Comparison of ENCODE assay signal across 28 cellular contexts in the genomic region with DNA sequence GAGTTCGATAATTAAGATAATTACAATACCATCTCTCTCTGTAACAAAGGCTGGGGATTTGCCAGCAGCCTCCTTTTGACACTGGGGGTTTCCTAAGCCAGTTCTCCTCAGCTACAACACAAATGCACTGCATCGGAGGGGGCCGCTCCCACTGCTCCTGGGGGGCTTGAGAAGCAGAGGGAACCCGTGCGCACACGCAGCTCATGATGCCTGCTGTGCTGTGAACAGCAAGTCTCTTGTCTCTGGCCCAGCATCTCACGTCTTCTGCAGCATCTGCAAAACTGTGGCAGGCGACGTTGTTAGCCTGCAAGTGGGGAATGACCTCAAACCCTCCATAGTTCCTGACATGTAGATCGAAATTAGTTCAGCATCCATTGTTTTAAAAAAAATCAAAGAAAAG. TPM values are rescaled to one million over a fixed set of nuclear protein-coding genes. Genes with fewer than 3 reads are reported as not detected.
"Had no signal": no experiment of that assay in that cellular context is flagged by ENCODE, and none has a peak within 500 bp of the region (broad histone marks: within the 10 kb centered on the region; RNA-seq: fewer than 3 reads in every experiment).

No MANE protein-coding gene starts in this region.

- DNase-seq: activated CD4-positive, alpha-beta T cell treated with anti-CD3 and anti-CD28 coated beads for 4 hours; activated CD4-positive, alpha-beta T cell treated with anti-CD3 and anti-CD28 coated beads, Interleukin-2, amount 50 U/mL, for 48 hours; activated gamma-delta T cell; activated naive CD4-positive, alpha-beta T cell treated with anti-CD3 and anti-CD28 coated beads, Interleukin-2, amount 10 ng/mL, durations not matched to agents 7 days and 5 days; activated naive CD8-positive, alpha-beta T cell treated with anti-CD3 and anti-CD28 coated beads, Interleukin-2, amount 10 ng/mL, durations not matched to agents 7 days and 5 days; cortex of kidney; left colon; mesendoderm; nephron progenitor cell; stimulated activated CD4-positive, alpha-beta T cell treated with anti-CD3 and anti-CD28 coated beads, Interleukin-4, amount 100 ng/mL, for 24 hours; stimulated activated naive CD8-positive, alpha-beta T cell treated with anti-CD3 and anti-CD28 coated beads, Interleukin-15, amount 100 ng/mL, for 72 hours; upper lobe of right lung had no signal

- ATAC-seq: gastroesophageal sphincter; left colon; sciatic nerve; stimulated activated effector memory CD8-positive, alpha-beta T cell treated with anti-CD3 and anti-CD28 coated beads, Interleukin-12 subunit alpha, Interleukin-12 subunit beta, amount 100 ng/mL, for 72 hours; stimulated activated naive CD8-positive, alpha-beta T cell treated with anti-CD3 and anti-CD28 coated beads, Interleukin-15, amount 100 ng/mL, for 72 hours; upper lobe of right lung had no signal

- H3K9me3 ChIP-seq: ascending aorta, gastroesophageal sphincter, neutrophil, ovary, tibial artery, upper lobe of right lung had no signal

- H3K36me3 ChIP-seq: cardiac muscle cell, neutrophil, ovary, upper lobe of right lung had no signal

- H3K27ac Mint-ChIP-seq: activated naive CD4-positive, alpha-beta T cell treated with anti-CD3 and anti-CD28 coated beads, Interleukin-2, amount 10 ng/mL, durations not matched to agents 7 days and 5 days; activated naive CD8-positive, alpha-beta T cell treated with anti-CD3 and anti-CD28 coated beads, Interleukin-2, amount 10 ng/mL, durations not matched to agents 7 days and 5 days; brain; nephron progenitor cell; progenitor cell of endocrine pancreas; stimulated activated effector memory CD8-positive, alpha-beta T cell treated with anti-CD3 and anti-CD28 coated beads, Interleukin-12 subunit alpha, Interleukin-12 subunit beta, amount 100 ng/mL, for 72 hours; stimulated activated naive CD8-positive, alpha-beta T cell treated with anti-CD3 and anti-CD28 coated beads, Interleukin-15, amount 100 ng/mL, for 72 hours had no signal

- H3K9me3 Mint-ChIP-seq: activated naive CD4-positive, alpha-beta T cell treated with anti-CD3 and anti-CD28 coated beads, Interleukin-2, amount 10 ng/mL, durations not matched to agents 7 days and 5 days; activated naive CD8-positive, alpha-beta T cell treated with anti-CD3 and anti-CD28 coated beads, Interleukin-2, amount 10 ng/mL, durations not matched to agents 7 days and 5 days; stimulated activated effector memory CD8-positive, alpha-beta T cell treated with anti-CD3 and anti-CD28 coated beads, Interleukin-12 subunit alpha, Interleukin-12 subunit beta, amount 100 ng/mL, for 72 hours; stimulated activated naive CD8-positive, alpha-beta T cell treated with anti-CD3 and anti-CD28 coated beads, Interleukin-15, amount 100 ng/mL, for 72 hours had no signal

- H3K4me1 Mint-ChIP-seq: stimulated activated effector memory CD8-positive, alpha-beta T cell treated with anti-CD3 and anti-CD28 coated beads, Interleukin-12 subunit alpha, Interleukin-12 subunit beta, amount 100 ng/mL, for 72 hours had no signal

- H3K4me3 Mint-ChIP-seq: activated naive CD4-positive, alpha-beta T cell treated with anti-CD3 and anti-CD28 coated beads, Interleukin-2, amount 10 ng/mL, durations not matched to agents 7 days and 5 days; activated naive CD8-positive, alpha-beta T cell treated with anti-CD3 and anti-CD28 coated beads, Interleukin-2, amount 10 ng/mL, durations not matched to agents 7 days and 5 days; brain; nephron progenitor cell; stimulated activated effector memory CD8-positive, alpha-beta T cell treated with anti-CD3 and anti-CD28 coated beads, Interleukin-12 subunit alpha, Interleukin-12 subunit beta, amount 100 ng/mL, for 72 hours; stimulated activated naive CD8-positive, alpha-beta T cell treated with anti-CD3 and anti-CD28 coated beads, Interleukin-15, amount 100 ng/mL, for 72 hours had no signal

- H3K36me3 Mint-ChIP-seq: activated naive CD4-positive, alpha-beta T cell treated with anti-CD3 and anti-CD28 coated beads, Interleukin-2, amount 10 ng/mL, durations not matched to agents 7 days and 5 days; activated naive CD8-positive, alpha-beta T cell treated with anti-CD3 and anti-CD28 coated beads, Interleukin-2, amount 10 ng/mL, durations not matched to agents 7 days and 5 days; brain; stimulated activated effector memory CD8-positive, alpha-beta T cell treated with anti-CD3 and anti-CD28 coated beads, Interleukin-12 subunit alpha, Interleukin-12 subunit beta, amount 100 ng/mL, for 72 hours had no signal

- H3K4me3 ChIP-seq: ascending aorta, cardiac muscle cell, gastroesophageal sphincter, hepatocyte, lung, ovary, skin epidermis, tibial artery, upper lobe of right lung had no signal

RNA-seq across cellular contexts. Expression of a gene that starts 5.5 kb away (rescaled TPM):
- total RNA-seq: endothelial cell of umbilical vein, fibroblast of lung, fibroblast of villous mesenchyme had no signal
